8 cellular contexts compared by ENCODE assay signal in genomic region chr10:72309290-72310240, GRCh38. TPM values are rescaled to one million over a fixed set of nuclear protein-coding genes. Genes with fewer than 3 reads are reported as not detected.
DNase-seq lines count a peak whose midpoint lies in the region; ATAC-seq and TF ChIP-seq lines count a peak whose summit lies in the region.

No MANE protein-coding gene starts in this region.

- CTCF ChIA-PET in activated CD4-positive, alpha-beta T cell treated with anti-CD3 and anti-CD28 coated beads for 36 hours (lab: Charles Lee) = interaction anchor here (0.5 to 1.8 kb wide), 7 partner anchors 9 to 192 kb away, joined by 3 to 22 read pairs (median 3); no protein-coding TSS in a partner anchor
- CTCF ChIA-PET in MCF 10A (lab: Yijun Ruan, JAX) = interaction anchor here (0.9 to 1.2 kb wide), 2 partner anchors 11 to 17 kb away, joined by 3 to 4 read pairs; no protein-coding TSS in a partner anchor

- H3K9me3 Mint-ChIP-seq in activated CD4-positive, alpha-beta T cell treated with anti-CD3 and anti-CD28 coated beads for 36 hours (ENCODE audit: low read depth) = no peaks in the 10 kb centered on the region
- H3K9me3 Mint-ChIP-seq in MCF 10A (ENCODE audit: unreplicated experiment) = no peaks in the 10 kb centered on the region

- H3K27me3 Mint-ChIP-seq in activated CD4-positive, alpha-beta T cell treated with anti-CD3 and anti-CD28 coated beads for 36 hours = no peaks in the 10 kb centered on the region
- H3K27me3 Mint-ChIP-seq in MCF 10A (ENCODE audit: insufficient read depth, unreplicated experiment) = no peaks in the 10 kb centered on the region

- H3K4me1 Mint-ChIP-seq in activated CD4-positive, alpha-beta T cell treated with anti-CD3 and anti-CD28 coated beads for 36 hours = peaks cover 71% of the 10 kb centered on the region
- peaks cover 33% of the 10 kb centered on the region for H3K4me1 Mint-ChIP-seq in MCF 10A (ENCODE audit: insufficient read depth, unreplicated experiment)

- H3K27ac ChIP-seq in lung (ENCODE audit: low read depth in 1 of 2, low read length in 1 of 2) (peak overlapping the region; percentile 22 to 40), tibial nerve (peak overlapping the region; percentile 21 to 85 (median 44))

- POLR2A ChIA-PET in activated CD4-positive, alpha-beta T cell treated with anti-CD3 and anti-CD28 coated beads for 36 hours (lab: Charles Lee) = interaction anchor here (0.6 to 1.6 kb wide), 7 partner anchors 10 to 225 kb away, joined by 3 to 18 read pairs (median 6); partner anchors contain the start of gene DDIT4
- POLR2A ChIA-PET in MCF 10A (lab: Yijun Ruan, JAX) = interaction anchor here (0.6 to 2.7 kb wide), 8 partner anchors 9 to 168 kb away, joined by 3 to 14 read pairs (median 6); partner anchors contain the start of gene DDIT4

- H3K4me3 Mint-ChIP-seq in activated CD4-positive, alpha-beta T cell treated with anti-CD3 and anti-CD28 coated beads for 36 hours = peak overlapping the region; percentile 26
- peak overlapping the region; percentile 6 for H3K4me3 Mint-ChIP-seq in MCF 10A (ENCODE audit: unreplicated experiment)

- DNase-seq in activated CD4-positive, alpha-beta T cell treated with anti-CD3 and anti-CD28 coated beads for 36 hours = peak; percentile 57
- no peak for DNase-seq in activated CD4-positive, alpha-beta T cell treated with anti-CD3 and anti-CD28 coated beads for 48 hours
- DNase-seq in MCF 10A (ENCODE audit: unreplicated experiment) = no peak
- no peak for DNase-seq in lung (ENCODE audit: low spot score)
- DNase-seq in tibial nerve (ENCODE audit: low spot score in 2 of 2) = no peak
- no peak for DNase-seq in NCI-H510A treated with DMSO at 0.1 percent for 48 hours (lab: John Stamatoyannopoulos, UW)
- DNase-seq in NCI-H146 treated with DMSO at 0.1 percent for 48 hours (lab: John Stamatoyannopoulos, UW; ENCODE audit: unreplicated experiment) = no peak
- no peak for DNase-seq in NCI-H1436 (lab: John Stamatoyannopoulos, UW)

- H3K36me3 ChIP-seq in lung (ENCODE audit: control insufficient read depth in 2 of 2, insufficient read depth in 2 of 2, low read length in 2 of 2) (no peaks in the 10 kb centered on the region), tibial nerve (no peaks in the 10 kb centered on the region)

- WGBS in lung, 2 donors = 45 to 54% methylated on average over 21 of the region's 21 CpGs
- 55 to 56% methylated on average over 21 of the region's 21 CpGs for WGBS in tibial nerve, 2 donors

- TF ChIP-seq CTCF in MCF 10A (IDR thresholded peaks at IDR 0.05; ENCODE audit: unreplicated experiment) = no peak
- no peak for TF ChIP-seq CTCF in lung (IDR thresholded peaks at IDR 0.05; ENCODE audit: control extremely low read depth, extremely low read depth)
- TF ChIP-seq CTCF in tibial nerve (IDR thresholded peaks at IDR 0.05) = no peak

- peak in 1 of 2 donors; percentile 77 for TF ChIP-seq EP300 in tibial nerve (IDR thresholded peaks at IDR 0.05)

- H3K36me3 Mint-ChIP-seq in activated CD4-positive, alpha-beta T cell treated with anti-CD3 and anti-CD28 coated beads for 36 hours (ENCODE audit: low read depth) = no peaks in the 10 kb centered on the region
- H3K36me3 Mint-ChIP-seq in MCF 10A (ENCODE audit: insufficient read depth, unreplicated experiment) = peaks cover 5% of the 10 kb centered on the region

- H3K4me1 ChIP-seq in lung (ENCODE audit: control insufficient read depth in 2 of 2, insufficient read depth in 2 of 2, low read length in 2 of 2) = peaks cover 19 to 24% of the 10 kb centered on the region in 2 donors
- H3K4me1 ChIP-seq in tibial nerve = peaks cover 0 to 43% (median 24%) of the 10 kb centered on the region in 4 donors

- BruUV-seq in MCF 10A (replicated peaks; lab: Mats Ljungman, UMichigan) = no TSS peak

- H3K27ac Mint-ChIP-seq in activated CD4-positive, alpha-beta T cell treated with anti-CD3 and anti-CD28 coated beads for 36 hours = peak overlapping the region; percentile 89
- peak overlapping the region; percentile 84 for H3K27ac Mint-ChIP-seq in MCF 10A (ENCODE audit: low read depth, unreplicated experiment)

- peak in 1 of 2 donors; percentile 7 for TF ChIP-seq POLR2A in tibial nerve (IDR thresholded peaks at IDR 0.05)

- intact Hi-C loops in activated CD4-positive, alpha-beta T cell treated with anti-CD3 and anti-CD28 coated beads for 36 hours (cut with DNase I, micrococcal nuclease) = no loop called here
- intact Hi-C loops in MCF 10A (cut with micrococcal nuclease) = no loop called here

- no peak overlapping the region for H3K4me3 ChIP-seq in lung
- H3K4me3 ChIP-seq in tibial nerve = no peak overlapping the region

- H3K27me3 ChIP-seq in lung (ENCODE audit: control insufficient read depth, insufficient read depth) (no peaks in the 10 kb centered on the region), tibial nerve (no peaks in the 10 kb centered on the region)

- H3K9me3 ChIP-seq in lung (ENCODE audit: control insufficient read depth in 2 of 2, insufficient read depth in 1 of 2, low read length in 1 of 2) = no peaks in the 10 kb centered on the region
- H3K9me3 ChIP-seq in tibial nerve = no peaks in the 10 kb centered on the region

- no peak for ATAC-seq in activated CD4-positive, alpha-beta T cell treated with anti-CD3 and anti-CD28 coated beads for 36 hours
- ATAC-seq in lung (ENCODE audit: insufficient read depth, low FRiP score) = peak; percentile 5

RNA-seq across cellular contexts. Expression of gene DDIT4, which starts 35.8 kb away (rescaled TPM):
- 1,000 to 10,000 TPM in 1 of 2 experiments, 100 to 1,000 TPM in 1; 750 to 1,039 TPM for total RNA-seq in activated CD4-positive, alpha-beta T cell treated with anti-CD3 and anti-CD28 coated beads for 36 hours
- total RNA-seq in MCF 10A (2022) = 698 and 872 TPM in 2 replicates
- total RNA-seq in lung = 100 to 1,000 TPM; 155 to 190 TPM
- 100 to 1,000 TPM in 1 of 2 donors, 10 to 100 TPM in 1; 55.3 to 188 TPM for polyA plus RNA-seq in lung
- total RNA-seq in tibial nerve = 1,000 to 10,000 TPM; 1,317 to 2,202 (median 1,604) TPM

RNA-seq across cellular contexts. Expression of gene DNAJB12, which starts 45.2 kb away (rescaled TPM):
- total RNA-seq in activated CD4-positive, alpha-beta T cell treated with anti-CD3 and anti-CD28 coated beads for 36 hours = 10 to 100 TPM; 19.7 to 21.9 TPM
- total RNA-seq in MCF 10A (2022) (64.7 and 68.1 TPM in 2 replicates), lung (10 to 100 TPM; 34.0 to 38.7 TPM), tibial nerve (100 to 1,000 TPM in 2 of 4 donors, 10 to 100 TPM in 2; 81.3 to 115 (median 98.9) TPM)
- polyA plus RNA-seq in lung = 10 to 100 TPM; 30.0 to 30.2 TPM
